18 cellular contexts compared by ENCODE assay signal in the genomic region with DNA sequence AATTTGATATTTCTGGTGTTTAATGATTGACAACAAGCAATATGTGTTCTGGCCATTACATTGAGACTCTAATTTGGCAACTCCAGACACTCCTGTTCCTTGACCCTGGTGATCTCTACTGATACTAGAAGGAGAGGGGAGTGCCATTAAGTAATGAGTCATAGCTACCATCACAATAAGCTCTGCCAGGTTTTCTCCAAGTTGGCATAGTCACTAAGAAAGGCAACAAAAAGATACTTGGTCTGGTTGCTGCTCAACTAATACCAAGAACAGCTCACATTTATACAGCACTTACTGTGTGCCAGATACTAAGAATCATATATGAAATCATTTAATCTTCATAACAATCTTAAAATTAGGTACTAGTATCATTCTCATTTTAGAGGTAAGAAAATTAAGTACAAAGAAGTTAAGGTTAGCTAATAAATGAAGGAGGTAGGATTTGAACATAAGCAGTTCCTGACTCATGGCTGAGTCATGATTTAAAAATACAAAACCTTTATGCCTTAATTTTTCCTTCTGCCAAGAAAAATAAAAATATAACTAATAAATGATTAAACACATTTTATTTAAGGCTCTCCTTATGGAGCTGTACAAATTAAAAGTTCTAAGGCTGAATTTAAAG. TPM values are rescaled to one million over a fixed set of nuclear protein-coding genes. Genes with fewer than 3 reads are reported as not detected.
A peak's percentile ranks its signal among the peaks of the same experiment; 100 is the strongest.
DNase-seq lines count a peak whose midpoint lies in the region; ATAC-seq, FAIRE-seq and TF ChIP-seq lines count a peak whose summit lies in the region.
"Had no signal": no experiment of that assay in that cellular context is flagged by ENCODE, and none has a peak within 500 bp of the region (broad histone marks: within the 10 kb centered on the region; RNA-seq: fewer than 3 reads in every experiment).

No MANE protein-coding gene starts in this region.

- no peaks in the 10 kb centered on the region for H3K27me3 ChIP-seq in astrocyte (ENCODE audit: insufficient read depth, low read length)
- H3K27me3 ChIP-seq: adrenal gland, SJSA1 had no signal

- H3K9me3 ChIP-seq in A549, result peaks cover 26% of the 10 kb centered on the region
- H3K9me3 ChIP-seq in astrocyte (ENCODE audit: insufficient read depth, low read depth, low read length), result no peaks in the 10 kb centered on the region
- H3K9me3 ChIP-seq: adrenal gland, SJSA1 had no signal

- H3K79me2 ChIP-seq in astrocyte (ENCODE audit: insufficient read depth, low read length), result no peaks in the 10 kb centered on the region

- no peak overlapping the region for H3K27ac Mint-ChIP-seq in astrocyte (ENCODE audit: unreplicated experiment)
- H3K27ac Mint-ChIP-seq in stimulated activated effector memory CD8-positive, alpha-beta T cell treated with anti-CD3 and anti-CD28 coated beads, Interleukin-12 subunit alpha, Interleukin-12 subunit beta, amount 100 ng/mL, for 72 hours, result no peak overlapping the region
- H3K27ac Mint-ChIP-seq: activated B cell treated with CpG ODN at 0.5 μM for 24 hours, H9 had no signal

- no peak overlapping the region for H2AFZ ChIP-seq in astrocyte (ENCODE audit: low read depth, low read length)

- no peak overlapping the region for H3K4me3 Mint-ChIP-seq in astrocyte (ENCODE audit: unreplicated experiment)
- H3K4me3 Mint-ChIP-seq in stimulated activated effector memory CD8-positive, alpha-beta T cell treated with anti-CD3 and anti-CD28 coated beads, Interleukin-12 subunit alpha, Interleukin-12 subunit beta, amount 100 ng/mL, for 72 hours, result no peak overlapping the region
- H3K4me3 Mint-ChIP-seq: activated B cell treated with CpG ODN at 0.5 μM for 24 hours, H9 had no signal

- H3K4me3 ChIP-seq in A549 (no peak overlapping the region), astrocyte (ENCODE audit: insufficient read depth, low read depth, low read length) (no peak overlapping the region), fibroblast of villous mesenchyme (ENCODE audit: low read depth, low read length) (no peak overlapping the region)
- H3K4me3 ChIP-seq: adrenal gland, SJSA1 had no signal

- H3K27ac ChIP-seq in A549 (no peak overlapping the region), astrocyte (ENCODE audit: low read depth, low read length) (no peak overlapping the region)
- H3K27ac ChIP-seq: adrenal gland, SJSA1 had no signal

- H3K36me3 Mint-ChIP-seq in astrocyte (ENCODE audit: low read depth, unreplicated experiment), result no peaks in the 10 kb centered on the region
- H3K36me3 Mint-ChIP-seq in stimulated activated effector memory CD8-positive, alpha-beta T cell treated with anti-CD3 and anti-CD28 coated beads, Interleukin-12 subunit alpha, Interleukin-12 subunit beta, amount 100 ng/mL, for 72 hours, result no peaks in the 10 kb centered on the region

- H3K4me1 Mint-ChIP-seq in astrocyte (ENCODE audit: low read depth, unreplicated experiment), result peaks cover 5% of the 10 kb centered on the region
- H3K4me1 Mint-ChIP-seq in stimulated activated effector memory CD8-positive, alpha-beta T cell treated with anti-CD3 and anti-CD28 coated beads, Interleukin-12 subunit alpha, Interleukin-12 subunit beta, amount 100 ng/mL, for 72 hours, result no peaks in the 10 kb centered on the region
- H3K4me1 Mint-ChIP-seq: activated B cell treated with CpG ODN at 0.5 μM for 24 hours, H9 had no signal

- peak overlapping the region; percentile 33; the same call in 2 of the 3 replicates for H3K4me2 ChIP-seq in A549
- peak overlapping the region; percentile 34 for H3K4me2 ChIP-seq in astrocyte (ENCODE audit: low read length)

- H3K27me3 Mint-ChIP-seq in astrocyte (ENCODE audit: low read depth, unreplicated experiment), result no peaks in the 10 kb centered on the region

- no peak for TF ChIP-seq POLR2A in A549 (IDR thresholded peaks at IDR 0.05; ENCODE audit: low read length)

- H3K9me3 Mint-ChIP-seq in astrocyte (ENCODE audit: unreplicated experiment), result peaks cover 5% of the 10 kb centered on the region
- no peaks in the 10 kb centered on the region for H3K9me3 Mint-ChIP-seq in stimulated activated effector memory CD8-positive, alpha-beta T cell treated with anti-CD3 and anti-CD28 coated beads, Interleukin-12 subunit alpha, Interleukin-12 subunit beta, amount 100 ng/mL, for 72 hours

- TF ChIP-seq EP300 in A549 (IDR thresholded peaks at IDR 0.05), result no peak

- TF ChIP-seq CTCF in A549 (IDR thresholded peaks at IDR 0.05) (no peak), astrocyte (IDR thresholded peaks at IDR 0.05; ENCODE audit: insufficient read depth, low read depth, low read length) (no peak), fibroblast of villous mesenchyme (IDR thresholded peaks at IDR 0.05; ENCODE audit: insufficient read depth, low read depth, low read length) (no peak)

- no peaks in the 10 kb centered on the region for H4K20me1 ChIP-seq in astrocyte (ENCODE audit: insufficient read depth, low read length)

- no peaks in the 10 kb centered on the region for H3K36me3 ChIP-seq in astrocyte (ENCODE audit: insufficient read depth, low read length)
- H3K36me3 ChIP-seq: adrenal gland, SJSA1 had no signal

- peaks cover 10% of the 10 kb centered on the region; the same call in 2 of the 3 replicates for H3K4me1 ChIP-seq in A549
- H3K4me1 ChIP-seq in astrocyte (ENCODE audit: insufficient read depth, low read length), result peaks cover 10% of the 10 kb centered on the region
- H3K4me1 ChIP-seq: adrenal gland had no signal

- DNase-seq in A549 (ENCODE audit: low read depth in 1 of 2, low spot score in 1 of 2) (peak in 1 of 2 experiments; percentile 33), HS-27A (ENCODE audit: low read depth) (peak; percentile 60), astrocyte (ENCODE audit: low read depth) (peak; percentile 68), fibroblast of villous mesenchyme (ENCODE audit: low read depth) (peak; percentile 25), UCSD-AML1 (lab: John Stamatoyannopoulos, UW; ENCODE audit: unreplicated experiment) (no peak)
- no peak for DNase-seq in activated naive CD4-positive, alpha-beta T cell treated with Interleukin-2 at 50 U/mL for 16 hours
- no peak for DNase-seq in stimulated activated CD4-positive, alpha-beta T cell treated with anti-CD3 and anti-CD28 coated beads, Interleukin-4, amount 100 ng/mL, for 24 hours
- DNase-seq in stimulated activated effector memory CD8-positive, alpha-beta T cell treated with anti-CD3 and anti-CD28 coated beads, Interleukin-12 subunit alpha, Interleukin-12 subunit beta, amount 100 ng/mL, for 72 hours (ENCODE audit: low spot score in 2 of 2), result no peak
- DNase-seq: activated B cell treated with CpG ODN at 0.5 μM for 24 hours; adrenal gland; DMS153; effector CD8-positive, alpha-beta T cell; H9; mesendoderm; NCI-H748 treated with DMSO at 0.1 percent for 48 hours; occipital lobe had no signal

- FAIRE-seq in A549 (lab: Jason Lieb, UNC) (no peak), astrocyte (lab: Jason Lieb, UNC) (peak; percentile 29)
- FAIRE-seq: HepG2 had no signal

- no peak overlapping the region for H3K9ac ChIP-seq in astrocyte (ENCODE audit: low read length)

- CTCF ChIA-PET in A549 (lab: Yijun Ruan, JAX), result no interaction called here

- peak; percentile 36 to 43; a peak in 3 of 6 replicates for ATAC-seq in A549
- ATAC-seq in stimulated activated effector memory CD8-positive, alpha-beta T cell treated with anti-CD3 and anti-CD28 coated beads, Interleukin-12 subunit alpha, Interleukin-12 subunit beta, amount 100 ng/mL, for 72 hours, result no peak
- ATAC-seq: HepG2 had no signal

- POLR2A ChIA-PET in A549 (lab: Yijun Ruan, JAX), result interaction anchor here (0.6 kb wide), 1 partner anchor 222 kb away, joined by 5 read pairs; no protein-coding TSS in a partner anchor

- no peak for TF ChIP-seq RAD21 in A549 (conservative IDR thresholded peaks at IDR 0.05 in 1 of 2, IDR thresholded peaks at IDR 0.05 in 1 of 2)

TF ChIP-seq in A549, 52 proteins besides CTCF, POLR2A, EP300 and RAD21:
- TF ChIP-seq NFE2L2 (conservative IDR thresholded peaks at IDR 0.05; ENCODE audit: low read length) (no peak), JUNB (IDR thresholded peaks at IDR 0.05) (0 out of 2 replicates have a peak, but pooled peaks have one; percentile 29), FOSL2 (IDR thresholded peaks at IDR 0.05) (no peak), FOSL2 (CRISPR knock-in tag; IDR thresholded peaks at IDR 0.05) (peak; percentile 12; the same call in 1 of the 2 replicates), TFCP2L1 (CRISPR knock-in tag; IDR thresholded peaks at IDR 0.05) (no peak), HDAC2 (IDR thresholded peaks at IDR 0.05) (no peak), HOXB5 (CRISPR knock-in tag; IDR thresholded peaks at IDR 0.05) (no peak)

RNA-seq across cellular contexts. Expression of gene PRXL2C, which starts 19.9 kb away (rescaled TPM):
- polyA plus RNA-seq in A549 (2011; rRNA removed) (10.2 and 11.4 TPM in 2 replicates), A549 (2017; fragmentation: RNase III; extraction: RNeasy Plus Mini Kit Qiagen cat#74134 plus additional on column Dnase treatment) (7.6 to 7.9 TPM (median 7.7 TPM) in 3 replicates)
- polyA plus RNA-seq in A549 (2012; cell fraction: cytosol; rRNA removed), result 4.4 and 5.6 TPM in 2 replicates
- polyA plus RNA-seq in A549 (2012; cell fraction: nucleus; rRNA removed), result 1.4 and 1.9 TPM in 2 replicates
- 6.3 and 6.6 TPM in 2 replicates for polyA minus RNA-seq in A549 (2011; rRNA and poly(A)+ RNA removed)
- total RNA-seq in astrocyte (12.2 and 12.6 TPM in 2 replicates), fibroblast of villous mesenchyme (15.5 and 21.6 TPM in 2 replicates)

RNA-seq across cellular contexts. Expression of gene CDC14B, which starts 55.4 kb away (rescaled TPM):
- 17.3 and 19.6 TPM in 2 replicates for polyA plus RNA-seq in A549 (2011; rRNA removed)
- polyA plus RNA-seq in A549 (2012; cell fraction: cytosol; rRNA removed), result 5.4 and 6.8 TPM in 2 replicates
- 5.4 and 8.0 TPM in 2 replicates for polyA plus RNA-seq in A549 (2012; cell fraction: nucleus; rRNA removed)
- polyA plus RNA-seq in A549 (2017; fragmentation: RNase III; extraction: RNeasy Plus Mini Kit Qiagen cat#74134 plus additional on column Dnase treatment), result 9.6 to 10.2 TPM (median 9.9 TPM) in 3 replicates
- 19.3 and 27.0 TPM in 2 replicates for polyA minus RNA-seq in A549 (2011; rRNA and poly(A)+ RNA removed)
- 21.0 and 22.5 TPM in 2 replicates for total RNA-seq in astrocyte
- 13.2 and 26.8 TPM in 2 replicates for total RNA-seq in fibroblast of villous mesenchyme

Comparison
In these comparisons a context has a peak if more than half of its experiments do, and no peak if none do; other contexts are left out.
1. DNase-seq: peak in HS-27A (single experiment), astrocyte (single experiment) and fibroblast of villous mesenchyme (single experiment); none in activated naive CD4-positive, alpha-beta T cell treated with Interleukin-2 at 50 U/mL for 16 hours (single experiment), UCSD-AML1 (single experiment), stimulated activated CD4-positive, alpha-beta T cell treated with anti-CD3 and anti-CD28 coated beads, Interleukin-4, amount 100 ng/mL, for 24 hours (single experiment) and stimulated activated effector memory CD8-positive, alpha-beta T cell treated with anti-CD3 and anti-CD28 coated beads, Interleukin-12 subunit alpha, Interleukin-12 subunit beta, amount 100 ng/mL, for 72 hours (0 of 2).